Comparison of ENCODE assay signal across 8 cellular contexts in genomic region chr11:8911040-8911823, GRCh38. TPM values are rescaled to one million over a fixed set of nuclear protein-coding genes. Genes with fewer than 3 reads are reported as not detected.
DNase-seq lines count a peak whose midpoint lies in the region.

A gene with protein sequence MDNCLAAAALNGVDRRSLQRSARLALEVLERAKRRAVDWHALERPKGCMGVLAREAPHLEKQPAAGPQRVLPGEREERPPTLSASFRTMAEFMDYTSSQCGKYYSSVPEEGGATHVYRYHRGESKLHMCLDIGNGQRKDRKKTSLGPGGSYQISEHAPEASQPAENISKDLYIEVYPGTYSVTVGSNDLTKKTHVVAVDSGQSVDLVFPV (plus strand): TSS chr11:8911189. CDS start chr11:8911450, 261 bp downstream.

- peaks cover 10% of the 10 kb centered on the region for H3K4me1 ChIP-seq in neuron (ENCODE audit: insufficient read depth, low read length)

- no peaks in the 10 kb centered on the region for H3K27me3 ChIP-seq in neuron (ENCODE audit: insufficient read depth, low read length)

- H3K36me3 ChIP-seq in neuron (ENCODE audit: insufficient read depth, low read length) = peaks cover 5% of the 10 kb centered on the region

- H2AFZ ChIP-seq in neuron (ENCODE audit: low read depth, low read length) = peak within 1 kb of the TSS; percentile 98

- peak within 1 kb of the TSS; percentile 86 for H3K4me3 ChIP-seq in neuron (ENCODE audit: low read length)

- H3K9me3 ChIP-seq in neuron (ENCODE audit: low read length) = no peaks in the 10 kb centered on the region

- peak; percentile 94 for DNase-seq in G401 (ENCODE audit: low spot score)
- DNase-seq in HCEC 1CT = peak; percentile 92
- peak; percentile 90 for DNase-seq in MV-4-11 (lab: John Stamatoyannopoulos, UW)
- DNase-seq in SK-MEL-5 (ENCODE audit: low read depth, low spot score) = peak; percentile 96
- DNase-seq in activated naive CD4-positive, alpha-beta T cell treated with Interleukin-2 at 50 U/mL for 16 hours = peak; percentile 82
- DNase-seq in foreskin melanocyte = peak; percentile 89
- peak; percentile 90 for DNase-seq in stromal cell of bone marrow (ENCODE audit: low read depth)

- in situ Hi-C loops in G401 (cut with HindIII; ENCODE audit: low sequenced_read_pairs) (no loop called here), SK-MEL-5 (cut with HindIII; ENCODE audit: low pct_unique_long_range_greater_than_20kb, low sequenced_read_pairs) (no loop called here)

RNA-seq across cellular contexts. Expression of the gene that starts here (rescaled TPM):
- 49.0 and 62.7 TPM in 2 replicates for total RNA-seq in G401 (2014; rRNA removed; shearing (Covaris generic))
- total RNA-seq in SK-MEL-5 (2014; rRNA removed; shearing (Covaris generic)) = 34.0 and 38.5 TPM in 2 replicates
- polyA plus RNA-seq in SK-MEL-5 (2015; cell fraction: cytosol; rRNA removed) = 47.6 TPM in 2 replicates
- polyA plus RNA-seq in SK-MEL-5 (2015; cell fraction: nucleus; rRNA removed) = 27.2 and 37.5 TPM in 2 replicates

Comparison
In these comparisons a context has a peak if more than half of its experiments do, and no peak if none do; other contexts are left out.
1. Peak in every context shown above with its lines: DNase-seq and H3K4me3 ChIP-seq.